ENCODE assay signal across 9 cellular contexts in genomic region chr6:149895702-149896310, GRCh38. TPM values are rescaled to one million over a fixed set of nuclear protein-coding genes. Genes with fewer than 3 reads are reported as not detected.
DNase-seq lines count a peak whose midpoint lies in the region; ATAC-seq and TF ChIP-seq lines count a peak whose summit lies in the region.
"Had no signal": no experiment of that assay in that cellular context is flagged by ENCODE, and none has a peak within 500 bp of the region (broad histone marks: within the 10 kb centered on the region; RNA-seq: fewer than 3 reads in every experiment).

No MANE protein-coding gene starts in this region.

- peaks cover 55% of the 10 kb centered on the region for H3K4me1 Mint-ChIP-seq in activated CD4-positive, alpha-beta memory T cell treated with anti-CD3 and anti-CD28 coated beads, Interleukin-2, amount 10 ng/mL, durations not matched to agents 7 days and 5 days
- H3K4me1 Mint-ChIP-seq: brain had no signal

- H3K4me3 ChIP-seq in fibroblast of villous mesenchyme (ENCODE audit: low read depth, low read length) (no peak overlapping the region), mesendoderm (ENCODE audit: low read length) (no peak overlapping the region)

- no peaks in the 10 kb centered on the region for H3K9me3 Mint-ChIP-seq in activated CD4-positive, alpha-beta memory T cell treated with anti-CD3 and anti-CD28 coated beads, Interleukin-2, amount 10 ng/mL, durations not matched to agents 7 days and 5 days
- H3K9me3 Mint-ChIP-seq: brain had no signal

- no peak overlapping the region for H3K4me2 ChIP-seq in mesendoderm (ENCODE audit: low read length)

- H3K4me1 ChIP-seq in mesendoderm (ENCODE audit: control insufficient read depth, low read depth, low read length), result no peaks in the 10 kb centered on the region

- H4K5ac ChIP-seq in mesendoderm (ENCODE audit: low read length), result no peak overlapping the region

- POLR2A ChIA-PET in activated CD4-positive, alpha-beta memory T cell treated with anti-CD3 and anti-CD28 coated beads, Interleukin-2, amount 10 ng/mL, durations not matched to agents 7 days and 5 days (lab: Charles Lee), result interaction anchor here (1.5 kb wide), 1 partner anchor 9 kb away, joined by 4 read pairs; no protein-coding TSS in a partner anchor

- no peaks in the 10 kb centered on the region for H3K79me2 ChIP-seq in mesendoderm (ENCODE audit: control insufficient read depth, insufficient read depth, low read length)

- H3K27ac Mint-ChIP-seq in activated CD4-positive, alpha-beta memory T cell treated with anti-CD3 and anti-CD28 coated beads, Interleukin-2, amount 10 ng/mL, durations not matched to agents 7 days and 5 days, result peak overlapping the region; percentile 60
- H3K27ac Mint-ChIP-seq: brain had no signal

- no peaks in the 10 kb centered on the region for H3K79me1 ChIP-seq in mesendoderm (ENCODE audit: low read length)

- H3K36me3 ChIP-seq in mesendoderm (ENCODE audit: control insufficient read depth, insufficient read depth, low read length), result no peaks in the 10 kb centered on the region

- H2BK5ac ChIP-seq in mesendoderm (ENCODE audit: low read length), result no peak overlapping the region

- H3K27me3 Mint-ChIP-seq in activated CD4-positive, alpha-beta memory T cell treated with anti-CD3 and anti-CD28 coated beads, Interleukin-2, amount 10 ng/mL, durations not matched to agents 7 days and 5 days, result peaks cover 26% of the 10 kb centered on the region

- no peaks in the 10 kb centered on the region for H3K27me3 ChIP-seq in mesendoderm (ENCODE audit: insufficient read depth, low read length, poor library complexity)

- H3K56ac ChIP-seq in mesendoderm (ENCODE audit: low read length), result no peak overlapping the region

- no peak overlapping the region for H3K4me3 Mint-ChIP-seq in activated CD4-positive, alpha-beta memory T cell treated with anti-CD3 and anti-CD28 coated beads, Interleukin-2, amount 10 ng/mL, durations not matched to agents 7 days and 5 days
- H3K4me3 Mint-ChIP-seq: brain had no signal

- H2AK5ac ChIP-seq in mesendoderm (ENCODE audit: low read length), result no peak overlapping the region

- H3K27ac ChIP-seq in C4-2B, result peak overlapping the region; percentile 19; the same call in 1 of the 2 replicates
- H3K27ac ChIP-seq in mesendoderm (ENCODE audit: low read depth, low read length), result no peak overlapping the region

- no peak overlapping the region for H2BK120ac ChIP-seq in mesendoderm (ENCODE audit: low read depth, low read length)

- H3K18ac ChIP-seq in mesendoderm (ENCODE audit: low read length), result no peak overlapping the region

- ATAC-seq in HG03108 (IDR thresholded peaks at IDR 0.05; ENCODE audit: unreplicated experiment), result no peak

- CTCF ChIA-PET in activated CD4-positive, alpha-beta memory T cell treated with anti-CD3 and anti-CD28 coated beads, Interleukin-2, amount 10 ng/mL, durations not matched to agents 7 days and 5 days (lab: Charles Lee), result interaction anchor here (1.1 kb wide), 1 partner anchor 9 kb away, joined by 3 read pairs; no protein-coding TSS in a partner anchor

- DNase-seq in Kasumi-1 (lab: John Stamatoyannopoulos, UW) (peak; percentile 73 to 76), fibroblast of villous mesenchyme (ENCODE audit: low read depth) (peak; percentile 41), NCI-H1694 (lab: John Stamatoyannopoulos, UW) (no peak), mesendoderm (no peak)
- DNase-seq in activated CD4-positive, alpha-beta memory T cell treated with anti-CD3 and anti-CD28 coated beads, Interleukin-2, amount 10 ng/mL, durations not matched to agents 7 days and 5 days, result peak; percentile 50
- DNase-seq in stimulated activated CD4-positive, alpha-beta T cell treated with anti-CD3 and anti-CD28 coated beads, TNF-alpha, amount 100 ng/mL, for 1 hour (ENCODE audit: low read depth in 3 of 3, low spot score in 1 of 3), result peak in 2 of 3 donors; percentile 3 to 9

- no peak overlapping the region for H2BK15ac ChIP-seq in mesendoderm (replicated peaks; ENCODE audit: low read depth)

- H3K36me3 Mint-ChIP-seq in activated CD4-positive, alpha-beta memory T cell treated with anti-CD3 and anti-CD28 coated beads, Interleukin-2, amount 10 ng/mL, durations not matched to agents 7 days and 5 days (ENCODE audit: low read depth), result no peaks in the 10 kb centered on the region
- H3K36me3 Mint-ChIP-seq: brain had no signal

- WGBS in mesendoderm (ENCODE audit: extremely low coverage, insufficient coverage, low lambda C conversion rate), result no CpG with 5 or more reads among the region's 5 CpGs

- no peak overlapping the region for H3K9ac ChIP-seq in mesendoderm (ENCODE audit: low read length)

- no peak overlapping the region for H4K8ac ChIP-seq in mesendoderm (ENCODE audit: low read depth, low read length)

- H3K4ac ChIP-seq in mesendoderm (ENCODE audit: low read depth, low read length), result no peak overlapping the region

- no peak overlapping the region for H3K23ac ChIP-seq in mesendoderm (ENCODE audit: low read length)

- no peak for TF ChIP-seq CTCF in C4-2B (conservative IDR thresholded peaks at IDR 0.05)
- TF ChIP-seq CTCF in fibroblast of villous mesenchyme (IDR thresholded peaks at IDR 0.05; ENCODE audit: insufficient read depth, low read depth, low read length), result no peak

RNA-seq across cellular contexts. Expression of gene RAET1E, which starts 2.1 kb away (rescaled TPM):
- not detected for total RNA-seq in activated CD4-positive, alpha-beta memory T cell treated with anti-CD3 and anti-CD28 coated beads, Interleukin-2, amount 10 ng/mL, durations not matched to agents 7 days and 5 days
- total RNA-seq in fibroblast of villous mesenchyme, result under 0.01 TPM in 1 of 2 replicates, not detected in the other
- not detected for polyA plus RNA-seq in mesendoderm (2013, experiment 1 of 2)
- polyA plus RNA-seq in mesendoderm (2013, experiment 2 of 2), result not detected

RNA-seq across cellular contexts. Expression of gene RAET1G, which starts 27.1 kb away (rescaled TPM):
- total RNA-seq in activated CD4-positive, alpha-beta memory T cell treated with anti-CD3 and anti-CD28 coated beads, Interleukin-2, amount 10 ng/mL, durations not matched to agents 7 days and 5 days, result not detected
- 1.3 TPM in 2 replicates for total RNA-seq in fibroblast of villous mesenchyme
- polyA plus RNA-seq in mesendoderm (2013, experiment 1 of 2), result 0.03 TPM
- polyA plus RNA-seq in mesendoderm (2013, experiment 2 of 2), result not detected

RNA-seq across cellular contexts. Expression of gene LRP11, which starts 31.6 kb away (rescaled TPM):
- total RNA-seq in activated CD4-positive, alpha-beta memory T cell treated with anti-CD3 and anti-CD28 coated beads, Interleukin-2, amount 10 ng/mL, durations not matched to agents 7 days and 5 days, result 1 to 10 TPM; 6.0 to 7.2 TPM
- total RNA-seq in fibroblast of villous mesenchyme, result 97.2 and 97.6 TPM in 2 replicates
- 4.5 TPM for polyA plus RNA-seq in mesendoderm (2013, experiment 1 of 2)
- polyA plus RNA-seq in mesendoderm (2013, experiment 2 of 2), result 4.4 TPM

RNA-seq across cellular contexts. Expression of gene ULBP2, which starts 46.0 kb away (rescaled TPM):
- 1 to 10 TPM; 1.5 to 1.8 TPM for total RNA-seq in activated CD4-positive, alpha-beta memory T cell treated with anti-CD3 and anti-CD28 coated beads, Interleukin-2, amount 10 ng/mL, durations not matched to agents 7 days and 5 days
- total RNA-seq in fibroblast of villous mesenchyme, result 4.5 and 6.9 TPM in 2 replicates
- 0.14 TPM for polyA plus RNA-seq in mesendoderm (2013, experiment 1 of 2)
- polyA plus RNA-seq in mesendoderm (2013, experiment 2 of 2), result 0.15 TPM

Comparison
In these comparisons a context has a peak if more than half of its experiments do, and no peak if none do; other contexts are left out.
1. DNase-seq: peak in Kasumi-1 (2 of 2), activated CD4-positive, alpha-beta memory T cell treated with anti-CD3 and anti-CD28 coated beads, Interleukin-2, amount 10 ng/mL, durations not matched to agents 7 days and 5 days (single experiment), fibroblast of villous mesenchyme (single experiment) and stimulated activated CD4-positive, alpha-beta T cell treated with anti-CD3 and anti-CD28 coated beads, TNF-alpha, amount 100 ng/mL, for 1 hour (2 of 3); none in NCI-H1694 (single experiment) and mesendoderm (single experiment).
2. RNA of gene LRP11, which starts 31.6 kb away (total RNA-seq): 97.2 to 97.6 TPM in fibroblast of villous mesenchyme; 6.0 to 7.2 TPM in activated CD4-positive, alpha-beta memory T cell treated with anti-CD3 and anti-CD28 coated beads, Interleukin-2, amount 10 ng/mL, durations not matched to agents 7 days and 5 days; every median in the first group is over 10 times any median in the second.